26 cellular contexts compared by ENCODE assay signal in the genomic region with DNA sequence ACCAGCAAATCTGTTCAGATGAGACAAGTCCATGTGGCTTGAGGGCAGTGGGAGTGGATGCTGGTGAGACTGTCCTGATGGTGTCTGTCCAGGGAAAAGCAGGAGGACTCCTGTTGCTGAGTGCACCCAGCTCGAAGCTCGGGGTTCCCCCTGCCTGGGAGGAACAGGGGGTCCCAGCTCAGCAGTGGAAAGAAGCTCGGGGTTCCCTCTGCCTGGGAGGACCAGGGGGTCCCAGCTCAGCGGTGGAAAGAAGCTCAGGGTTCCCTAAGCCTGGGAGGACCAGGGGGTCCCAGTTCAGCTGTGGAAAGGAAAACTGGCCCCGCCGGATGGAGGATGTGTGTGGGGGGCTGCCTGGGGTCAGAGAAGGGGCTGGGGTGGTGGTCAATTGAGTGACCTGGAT. TPM values are rescaled to one million over a fixed set of nuclear protein-coding genes. Genes with fewer than 3 reads are reported as not detected.
A peak's percentile ranks its signal among the peaks of the same experiment; 100 is the strongest.
DNase-seq lines count a peak whose midpoint lies in the region; TF ChIP-seq lines count a peak whose summit lies in the region.
"Had no signal": no experiment of that assay in that cellular context is flagged by ENCODE, and none has a peak within 500 bp of the region (broad histone marks: within the 10 kb centered on the region; RNA-seq: fewer than 3 reads in every experiment).

No MANE protein-coding gene starts in this region.

- DNase-seq in activated effector memory CD4-positive, alpha-beta T cell treated with anti-CD3 and anti-CD28 coated beads, Interleukin-2, amount 50 U/mL, for 16 hours: peak; percentile 47
- no peak for DNase-seq in activated effector memory CD4-positive, alpha-beta T cell treated with Interleukin-2 at 50 U/mL for 16 hours
- peak; percentile 17 for DNase-seq in activated CD8-positive, alpha-beta memory T cell treated with anti-CD3 and anti-CD28 coated beads, Interleukin-2, amount 50 U/mL, for 48 hours
- DNase-seq in neural crest cell (ENCODE audit: low read depth, low spot score) (no peak), type B pancreatic cell (ENCODE audit: extremely low spot score, unreplicated experiment) (peak; percentile 37), inferior parietal cortex (ENCODE audit: extremely low spot score) (no peak), GM20000 (ENCODE audit: low spot score) (no peak), GM19238 (ENCODE audit: insufficient read length, low spot score) (no peak)
- DNase-seq: activated CD8-positive, alpha-beta T cell treated with anti-CD3 and anti-CD28 coated beads, Interleukin-2, amount 10 ng/mL, durations not matched to agents 7 days and 5 days; activated naive CD4-positive, alpha-beta T cell treated with Interleukin-2 at 50 U/mL for 16 hours; activated T-cell treated with anti-CD3 and anti-CD28 coated beads, Interleukin-2, amount 50 U/mL, for 4 hours; amniotic stem cell; effector CD8-positive, alpha-beta T cell; glutamatergic neuron; Karpas-422; NCI-H1436 treated with DMSO at 0.1 percent for 48 hours; NCI-H774; T-helper 1 cell had no signal

- H3K27ac Mint-ChIP-seq in neural crest cell (ENCODE audit: unreplicated experiment): peak overlapping the region; percentile 43
- no peak overlapping the region for H3K27ac Mint-ChIP-seq in type B pancreatic cell
- H3K27ac Mint-ChIP-seq: activated CD8-positive, alpha-beta T cell treated with anti-CD3 and anti-CD28 coated beads, Interleukin-2, amount 10 ng/mL, durations not matched to agents 7 days and 5 days; CD8-positive, alpha-beta T cell had no signal

- H3K9me3 Mint-ChIP-seq in neural crest cell (no peaks in the 10 kb centered on the region), type B pancreatic cell (no peaks in the 10 kb centered on the region)
- H3K9me3 Mint-ChIP-seq: activated T-cell treated with anti-CD3 and anti-CD28 coated beads, Interleukin-2, amount 50 U/mL, for 4 hours; CD8-positive, alpha-beta T cell had no signal

- TF ChIP-seq CTCF in neural crest cell (conservative IDR thresholded peaks at IDR 0.05) (no peak), type B pancreatic cell (conservative IDR thresholded peaks at IDR 0.05) (no peak), GM20000 (IDR thresholded peaks at IDR 0.05; ENCODE audit: extremely low read depth, missing control alignments) (no peak)

- H3K4me1 Mint-ChIP-seq in neural crest cell: peaks cover 5% of the 10 kb centered on the region
- H3K4me1 Mint-ChIP-seq in type B pancreatic cell (ENCODE audit: unreplicated experiment): no peaks in the 10 kb centered on the region

- H3K36me3 Mint-ChIP-seq in neural crest cell (ENCODE audit: low read depth) (no peaks in the 10 kb centered on the region), type B pancreatic cell (no peaks in the 10 kb centered on the region)
- H3K36me3 Mint-ChIP-seq: CD8-positive, alpha-beta T cell had no signal

- H3K27me3 Mint-ChIP-seq in neural crest cell (ENCODE audit: low read depth) (peaks cover 2% of the 10 kb centered on the region), type B pancreatic cell (no peaks in the 10 kb centered on the region)

- H3K4me3 Mint-ChIP-seq in neural crest cell (no peak overlapping the region), type B pancreatic cell (no peak overlapping the region)
- H3K4me3 Mint-ChIP-seq: activated CD8-positive, alpha-beta T cell treated with anti-CD3 and anti-CD28 coated beads, Interleukin-2, amount 10 ng/mL, durations not matched to agents 7 days and 5 days; activated T-cell treated with anti-CD3 and anti-CD28 coated beads, Interleukin-2, amount 50 U/mL, for 4 hours; CD8-positive, alpha-beta T cell had no signal

RNA-seq across cellular contexts. Expression of a gene that starts 39.1 kb away (rescaled TPM):
- total RNA-seq in neural crest cell (not detected in 2 replicates), type B pancreatic cell (ENCODE audit: low replicate concordance) (not detected in 2 replicates)
- total RNA-seq: activated CD8-positive, alpha-beta T cell treated with anti-CD3 and anti-CD28 coated beads, Interleukin-2, amount 10 ng/mL, durations not matched to agents 7 days and 5 days; activated T-cell treated with anti-CD3 and anti-CD28 coated beads, Interleukin-2, amount 50 U/mL, for 4 hours; CD8-positive, alpha-beta T cell; epithelial cell of proximal tubule; G401; H4; myocyte; SK-MEL-5; smooth muscle cell; uterus had no signal

Comparison
In these comparisons a context has a peak if more than half of its experiments do, and no peak if none do; other contexts are left out.
1. DNase-seq: peak in activated effector memory CD4-positive, alpha-beta T cell treated with anti-CD3 and anti-CD28 coated beads, Interleukin-2, amount 50 U/mL, for 16 hours (single experiment), activated CD8-positive, alpha-beta memory T cell treated with anti-CD3 and anti-CD28 coated beads, Interleukin-2, amount 50 U/mL, for 48 hours (single experiment) and type B pancreatic cell (single experiment); none in activated effector memory CD4-positive, alpha-beta T cell treated with Interleukin-2 at 50 U/mL for 16 hours (single experiment), neural crest cell (single experiment), inferior parietal cortex (single experiment), GM20000 (single experiment) and GM19238 (single experiment).